Comparison of ENCODE assay signal across 8 cellular contexts in the genomic region with DNA sequence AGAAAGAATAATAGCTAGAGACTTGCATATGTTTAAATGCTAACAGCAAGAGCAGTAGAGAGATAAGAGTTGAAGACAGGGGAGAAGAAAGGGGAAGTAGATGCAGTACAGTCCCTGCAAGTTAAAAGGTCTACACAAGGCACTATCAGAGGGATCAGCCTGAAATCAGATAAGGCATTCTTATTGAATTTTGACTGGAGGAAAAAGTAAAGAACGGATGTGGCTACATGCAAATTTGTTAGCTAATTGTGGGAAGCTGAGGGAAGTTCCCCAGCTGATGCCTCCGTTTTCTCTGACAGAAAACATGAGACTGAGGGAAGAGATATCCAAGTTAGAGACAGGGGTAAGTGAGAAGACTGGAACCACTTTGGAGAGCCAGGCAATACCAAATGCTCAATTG. TPM values are rescaled to one million over a fixed set of nuclear protein-coding genes. Genes with fewer than 3 reads are reported as not detected.
DNase-seq lines count a peak whose midpoint lies in the region; ATAC-seq, FAIRE-seq and TF ChIP-seq lines count a peak whose summit lies in the region.

No MANE protein-coding gene starts in this region.

- 55 to 58% methylated on average over 2 of the region's 2 CpGs for WGBS in endodermal cell (ENCODE audit: insufficient coverage in 1 of 2, insufficient read length in 1 of 2), 2 experiments

- peaks cover 21% of the 10 kb centered on the region for H3K9me3 ChIP-seq in endodermal cell (ENCODE audit: control insufficient read depth, low read length)
- H3K9me3 ChIP-seq in breast epithelium = no peaks in the 10 kb centered on the region

- H3K4me1 ChIP-seq in endodermal cell (ENCODE audit: control insufficient read depth, insufficient read depth, low read length) (peaks cover 5% of the 10 kb centered on the region), breast epithelium (no peaks in the 10 kb centered on the region)

- peak; percentile 88 for ATAC-seq in GM21619 (IDR thresholded peaks at IDR 0.05; ENCODE audit: unreplicated experiment)

- peaks cover 22% of the 10 kb centered on the region for H3K36me3 Mint-ChIP-seq in endodermal cell (ENCODE audit: low read depth)

- H3K4me1 Mint-ChIP-seq in endodermal cell = peaks cover 14% of the 10 kb centered on the region

- no peak for TF ChIP-seq CTCF in endodermal cell (conservative IDR thresholded peaks at IDR 0.05)
- no peak for TF ChIP-seq CTCF in breast epithelium (IDR thresholded peaks at IDR 0.05)

- H3K27ac ChIP-seq in endodermal cell (ENCODE audit: low read depth, low read length) (no peak overlapping the region), breast epithelium (no peak overlapping the region)

- intact Hi-C loops in breast epithelium (cut with DNase I; ENCODE audit: low total_unique reads) = no loop called here

- no peak for TF ChIP-seq POLR2A in breast epithelium (IDR thresholded peaks at IDR 0.05)

- H3K27me3 ChIP-seq in endodermal cell (ENCODE audit: control insufficient read depth, insufficient read depth, low read length, poor library complexity, severe bottlenecking) = no peaks in the 10 kb centered on the region
- H3K27me3 ChIP-seq in breast epithelium = no peaks in the 10 kb centered on the region

- H3K36me3 ChIP-seq in endodermal cell (ENCODE audit: control insufficient read depth, insufficient read depth, low read length) (peaks cover 70% of the 10 kb centered on the region), breast epithelium (no peaks in the 10 kb centered on the region)

- H3K9me3 Mint-ChIP-seq in endodermal cell = peaks cover 13% of the 10 kb centered on the region

- H3K4me3 ChIP-seq in endodermal cell (ENCODE audit: low read length) (peak overlapping the region; percentile 78), breast epithelium (no peak overlapping the region)

- peak; percentile 82 for FAIRE-seq in GM18507 (lab: Jason Lieb, UNC)

- H3K27me3 Mint-ChIP-seq in endodermal cell (ENCODE audit: insufficient read depth) = no peaks in the 10 kb centered on the region

- no peak overlapping the region for H3K9ac ChIP-seq in endodermal cell (ENCODE audit: extremely low read depth, low read length, poor library complexity, severe bottlenecking)

- H3K27ac Mint-ChIP-seq in endodermal cell = no peak overlapping the region

- H3K4me3 Mint-ChIP-seq in endodermal cell = no peak overlapping the region

- no peak for DNase-seq in GM18507 (ENCODE audit: extremely low spot score, insufficient read length, low read depth)
- DNase-seq in Kasumi-1 (lab: John Stamatoyannopoulos, UW) = peak; percentile 97 to 98
- DNase-seq in endodermal cell = no peak
- no peak for DNase-seq in G401 (ENCODE audit: low spot score)
- DNase-seq in dermis blood vessel endothelial cell = no peak
- no peak for DNase-seq in activated CD8-positive, alpha-beta memory T cell treated with anti-CD3 and anti-CD28 coated beads, Interleukin-2, amount 50 U/mL, for 4 hours
- DNase-seq in breast epithelium (ENCODE audit: low spot score in 2 of 2) = no peak

- in situ Hi-C loops in G401 (cut with HindIII; ENCODE audit: low sequenced_read_pairs) = no loop called here

RNA-seq across cellular contexts. Expression of a gene that starts 12.9 kb away (rescaled TPM):
- total RNA-seq in endodermal cell = 100 to 1,000 TPM; 432 to 444 TPM
- 116 TPM for polyA plus RNA-seq in endodermal cell (2013, experiment 1 of 2)
- polyA plus RNA-seq in endodermal cell (2013, experiment 2 of 2) = 147 TPM
- 0.54 and 2.6 TPM in 2 replicates for total RNA-seq in G401 (2014; rRNA removed; shearing (Covaris generic))
- total RNA-seq in dermis blood vessel endothelial cell = 27.6 and 30.3 TPM in 2 replicates
- 100 to 1,000 TPM in 2 of 3 donors, 10 to 100 TPM in 1; 82.8 to 205 (median 109) TPM for total RNA-seq in breast epithelium

RNA-seq across cellular contexts. Expression of a gene that starts 35.4 kb away (rescaled TPM):
- total RNA-seq in endodermal cell (1 to 10 TPM in 1 of 2 donors, under 1 TPM in 1; 0.70 to 2.0 TPM), dermis blood vessel endothelial cell (not detected in 2 replicates), breast epithelium (under 1 TPM in 2 of 3 donors, not detected in 1; 0.32 to 0.33 TPM)
- polyA plus RNA-seq in endodermal cell (2013, experiment 1 of 2) = 0.36 TPM
- 0.33 TPM for polyA plus RNA-seq in endodermal cell (2013, experiment 2 of 2)
- not detected in 2 replicates for total RNA-seq in G401 (2014; rRNA removed; shearing (Covaris generic))

Comparison
In these comparisons a context has a peak if more than half of its experiments do, and no peak if none do; other contexts are left out.
1. DNase-seq: peak in Kasumi-1 (2 of 2); none in GM18507 (single experiment), endodermal cell (single experiment), G401 (single experiment), dermis blood vessel endothelial cell (single experiment), activated CD8-positive, alpha-beta memory T cell treated with anti-CD3 and anti-CD28 coated beads, Interleukin-2, amount 50 U/mL, for 4 hours (single experiment) and breast epithelium (0 of 2).